In the genomic region with DNA sequence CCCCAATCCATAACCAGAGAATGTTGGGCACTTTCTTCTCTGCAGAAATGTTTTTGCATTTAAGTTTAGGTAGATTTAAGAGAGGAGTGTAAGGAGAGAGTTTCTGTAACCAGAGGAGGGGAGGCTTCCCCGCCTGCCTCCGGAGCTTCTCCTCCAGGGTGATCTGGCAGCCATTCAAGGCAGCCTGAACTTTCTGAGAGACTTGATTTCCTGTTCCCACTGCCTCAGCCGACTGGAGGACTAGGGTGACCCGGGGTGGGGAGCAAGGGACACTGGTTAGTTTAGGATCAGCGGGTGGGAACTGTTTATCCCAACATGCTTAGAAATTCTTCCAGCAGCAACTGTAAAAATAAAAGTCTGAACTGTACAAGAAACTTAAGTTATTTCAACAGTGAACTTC, we compare ENCODE assay signal across 9 cellular contexts.
DNase-seq lines count a peak whose midpoint lies in the region; ATAC-seq lines count a peak whose summit lies in the region.
"Had no signal": no experiment of that assay in that cellular context is flagged by ENCODE, and none has a peak within 500 bp of the region (broad histone marks: within the 10 kb centered on the region; RNA-seq: fewer than 3 reads in every experiment).

No MANE protein-coding gene starts in this region.

- H3K27me3 ChIP-seq in adipocyte (replicated peaks; ENCODE audit: control insufficient read depth, insufficient read depth, low read length): peaks cover 11% of the 10 kb centered on the region

- H3K9me3 Mint-ChIP-seq in T-helper 1 cell treated with Interleukin-12 subunit alpha and Interleukin-12 subunit beta and Interleukin-4 antibody, amounts not matched to agents 30 μg/mL and 1 μg/mL, for 36 hours: peaks cover 6% of the 10 kb centered on the region
- H3K9me3 Mint-ChIP-seq in stimulated activated naive CD8-positive, alpha-beta T cell treated with anti-CD3 and anti-CD28 coated beads, Interleukin-15, amount 100 ng/mL, for 72 hours: peaks cover 0 to 3% of the 10 kb centered on the region in 2 donors
- H3K9me3 Mint-ChIP-seq: IgD-negative memory B cell had no signal

- H3K9ac ChIP-seq in adipocyte (ENCODE audit: low read length): peak overlapping the region; percentile 13

- DNase-seq in T-helper 1 cell (no peak), adipocyte (ENCODE audit: low read depth) (peak; percentile 77), iris pigment epithelial cell (ENCODE audit: low read depth) (peak; percentile 67), SIG-M5 (lab: John Stamatoyannopoulos, UW) (no peak), NOMO-1 treated with DMSO at 0.1 percent for 48 hours (lab: John Stamatoyannopoulos, UW; ENCODE audit: unreplicated experiment) (no peak), NCI-H345 treated with DMSO at 0.1 percent for 48 hours (lab: John Stamatoyannopoulos, UW; ENCODE audit: unreplicated experiment) (no peak)
- no peak for DNase-seq in stimulated activated naive CD8-positive, alpha-beta T cell treated with anti-CD3 and anti-CD28 coated beads, Interleukin-15, amount 100 ng/mL, for 72 hours

- no peaks in the 10 kb centered on the region for H3K36me3 ChIP-seq in adipocyte (ENCODE audit: control insufficient read depth, insufficient read depth, low read length, severe bottlenecking)

- H3K27ac Mint-ChIP-seq in T-helper 1 cell treated with Interleukin-12 subunit alpha and Interleukin-12 subunit beta and Interleukin-4 antibody, amounts not matched to agents 30 μg/mL and 1 μg/mL, for 36 hours: peak overlapping the region; percentile 49
- peak overlapping the region; percentile 74 to 96 for H3K27ac Mint-ChIP-seq in stimulated activated naive CD8-positive, alpha-beta T cell treated with anti-CD3 and anti-CD28 coated beads, Interleukin-15, amount 100 ng/mL, for 72 hours
- H3K27ac Mint-ChIP-seq: IgD-negative memory B cell had no signal

- ATAC-seq in stimulated activated naive CD8-positive, alpha-beta T cell treated with anti-CD3 and anti-CD28 coated beads, Interleukin-15, amount 100 ng/mL, for 72 hours: no peak

- peaks cover 17% of the 10 kb centered on the region for H3K4me1 ChIP-seq in adipocyte (ENCODE audit: control insufficient read depth, insufficient read depth, low read length)

- no peaks in the 10 kb centered on the region for H3K27me3 Mint-ChIP-seq in T-helper 1 cell treated with Interleukin-12 subunit alpha and Interleukin-12 subunit beta and Interleukin-4 antibody, amounts not matched to agents 30 μg/mL and 1 μg/mL, for 36 hours (ENCODE audit: low read depth)
- no peaks in the 10 kb centered on the region for H3K27me3 Mint-ChIP-seq in stimulated activated naive CD8-positive, alpha-beta T cell treated with anti-CD3 and anti-CD28 coated beads, Interleukin-15, amount 100 ng/mL, for 72 hours

- H3K9me3 ChIP-seq in adipocyte (ENCODE audit: control insufficient read depth, low read length): no peaks in the 10 kb centered on the region

- H3K4me3 Mint-ChIP-seq in T-helper 1 cell treated with Interleukin-12 subunit alpha and Interleukin-12 subunit beta and Interleukin-4 antibody, amounts not matched to agents 30 μg/mL and 1 μg/mL, for 36 hours: peak overlapping the region; percentile 21
- H3K4me3 Mint-ChIP-seq in stimulated activated naive CD8-positive, alpha-beta T cell treated with anti-CD3 and anti-CD28 coated beads, Interleukin-15, amount 100 ng/mL, for 72 hours: peak overlapping the region; percentile 50 to 73

- H3K4me1 Mint-ChIP-seq in T-helper 1 cell treated with Interleukin-12 subunit alpha and Interleukin-12 subunit beta and Interleukin-4 antibody, amounts not matched to agents 30 μg/mL and 1 μg/mL, for 36 hours (ENCODE audit: low read depth): peaks cover 55% of the 10 kb centered on the region
- H3K4me1 Mint-ChIP-seq in stimulated activated naive CD8-positive, alpha-beta T cell treated with anti-CD3 and anti-CD28 coated beads, Interleukin-15, amount 100 ng/mL, for 72 hours: peaks cover 65% of the 10 kb centered on the region

- H3K36me3 Mint-ChIP-seq in T-helper 1 cell treated with Interleukin-12 subunit alpha and Interleukin-12 subunit beta and Interleukin-4 antibody, amounts not matched to agents 30 μg/mL and 1 μg/mL, for 36 hours (ENCODE audit: low read depth): peaks cover 6% of the 10 kb centered on the region
- H3K36me3 Mint-ChIP-seq: IgD-negative memory B cell had no signal

- peak overlapping the region; percentile 45 for H3K4me3 ChIP-seq in adipocyte (ENCODE audit: low read length)

Comparison
In these comparisons a context has a peak if more than half of its experiments do, and no peak if none do; other contexts are left out.
1. DNase-seq: peak in adipocyte (single experiment) and iris pigment epithelial cell (single experiment); none in T-helper 1 cell (0 of 5), stimulated activated naive CD8-positive, alpha-beta T cell treated with anti-CD3 and anti-CD28 coated beads, Interleukin-15, amount 100 ng/mL, for 72 hours (0 of 2), SIG-M5 (single experiment), NOMO-1 treated with DMSO at 0.1 percent for 48 hours (single experiment) and NCI-H345 treated with DMSO at 0.1 percent for 48 hours (single experiment).